1 cellular context compared by ENCODE assay signal in the genomic region with DNA sequence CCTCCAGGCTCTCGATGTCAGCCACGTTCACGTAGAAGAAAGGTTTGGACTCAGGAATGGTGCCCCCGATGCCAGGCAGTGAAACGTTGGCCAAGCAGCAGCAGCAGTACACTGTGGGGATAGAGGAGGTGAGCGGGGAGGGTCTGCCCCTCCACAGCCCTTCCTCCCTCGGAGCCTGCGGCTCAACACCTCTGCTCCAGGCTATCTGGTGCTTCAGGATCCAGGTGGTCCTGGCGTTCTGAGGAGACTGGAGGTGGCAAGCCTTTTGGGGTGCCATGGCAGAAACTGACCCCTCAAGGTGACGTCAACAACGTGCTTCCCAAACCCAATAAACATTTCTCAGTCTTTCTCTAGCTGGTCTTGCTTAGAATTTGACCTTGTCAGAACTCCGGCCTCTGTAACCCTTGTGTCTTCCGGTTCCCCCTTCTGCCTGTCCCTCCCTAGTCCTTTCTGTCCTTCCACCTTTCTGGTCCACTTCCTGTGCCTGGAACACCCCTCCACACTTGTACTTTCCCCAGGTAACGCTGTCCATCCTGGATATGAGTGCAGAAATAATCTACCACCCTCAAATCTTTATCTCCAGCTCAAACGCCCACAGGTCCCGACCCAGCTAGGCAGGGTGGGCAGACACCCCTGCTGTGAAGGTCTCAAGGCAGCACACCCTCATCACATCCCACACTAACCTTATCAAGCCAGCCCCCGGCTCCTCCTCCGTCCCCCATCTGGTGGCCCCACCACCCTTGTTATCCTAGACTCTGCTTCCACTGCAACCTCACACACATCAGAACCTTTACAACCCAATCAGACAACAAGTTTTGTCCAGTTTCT.
TF ChIP-seq lines count a peak whose summit lies in the region.

No MANE protein-coding gene starts in this region.

TF ChIP-seq in K562, 482 proteins besides CTCF, POLR2A, EP300 and RAD21 (continued from another document):
- TF ChIP-seq PRDM10 (IDR thresholded peaks at IDR 0.05; ENCODE audit: partially characterized antibody), result peak; percentile 82
- TF ChIP-seq PBX2 (CRISPR knock-in tag; IDR thresholded peaks at IDR 0.05; ENCODE audit: low read depth), result no peak
- no peak for TF ChIP-seq PBX2 (tag; conservative IDR thresholded peaks at IDR 0.05; ENCODE audit: low read depth)
- no peak for TF ChIP-seq ZNF436 (CRISPR knock-in tag; IDR thresholded peaks at IDR 0.05)
- no peak for TF ChIP-seq TSC22D4 (tag; IDR thresholded peaks at IDR 0.05)
- no peak for TF ChIP-seq ZNF316 (IDR thresholded peaks at IDR 0.05)
- TF ChIP-seq FOXO4 (CRISPR knock-in tag; IDR thresholded peaks at IDR 0.05), result no peak
- no peak for TF ChIP-seq LARP7 (IDR thresholded peaks at IDR 0.05)
- TF ChIP-seq ZNF146 (CRISPR knock-in tag; IDR thresholded peaks at IDR 0.05; ENCODE audit: unreplicated experiment), result no peak
- TF ChIP-seq, protein P1, sequence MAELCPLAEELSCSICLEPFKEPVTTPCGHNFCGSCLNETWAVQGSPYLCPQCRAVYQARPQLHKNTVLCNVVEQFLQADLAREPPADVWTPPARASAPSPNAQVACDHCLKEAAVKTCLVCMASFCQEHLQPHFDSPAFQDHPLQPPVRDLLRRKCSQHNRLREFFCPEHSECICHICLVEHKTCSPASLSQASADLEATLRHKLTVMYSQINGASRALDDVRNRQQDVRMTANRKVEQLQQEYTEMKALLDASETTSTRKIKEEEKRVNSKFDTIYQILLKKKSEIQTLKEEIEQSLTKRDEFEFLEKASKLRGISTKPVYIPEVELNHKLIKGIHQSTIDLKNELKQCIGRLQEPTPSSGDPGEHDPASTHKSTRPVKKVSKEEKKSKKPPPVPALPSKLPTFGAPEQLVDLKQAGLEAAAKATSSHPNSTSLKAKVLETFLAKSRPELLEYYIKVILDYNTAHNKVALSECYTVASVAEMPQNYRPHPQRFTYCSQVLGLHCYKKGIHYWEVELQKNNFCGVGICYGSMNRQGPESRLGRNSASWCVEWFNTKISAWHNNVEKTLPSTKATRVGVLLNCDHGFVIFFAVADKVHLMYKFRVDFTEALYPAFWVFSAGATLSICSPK (IDR thresholded peaks at IDR 0.05; ENCODE audit: borderline replicate concordance), result no peak
- TF ChIP-seq RBM17 (IDR thresholded peaks at IDR 0.05; ENCODE audit: borderline replicate concordance, low read depth, low read length), result no peak
- no peak for TF ChIP-seq PHF20 (IDR thresholded peaks at IDR 0.05; ENCODE audit: partially characterized antibody)
- no peak for TF ChIP-seq MCM3 (IDR thresholded peaks at IDR 0.05)
- TF ChIP-seq ZFPM2 (CRISPR knock-in tag; IDR thresholded peaks at IDR 0.05), result no peak
- no peak for TF ChIP-seq ZNF165 (CRISPR knock-in tag; IDR thresholded peaks at IDR 0.05; ENCODE audit: borderline replicate concordance)
